8 cellular contexts compared by ENCODE assay signal in the genomic region with DNA sequence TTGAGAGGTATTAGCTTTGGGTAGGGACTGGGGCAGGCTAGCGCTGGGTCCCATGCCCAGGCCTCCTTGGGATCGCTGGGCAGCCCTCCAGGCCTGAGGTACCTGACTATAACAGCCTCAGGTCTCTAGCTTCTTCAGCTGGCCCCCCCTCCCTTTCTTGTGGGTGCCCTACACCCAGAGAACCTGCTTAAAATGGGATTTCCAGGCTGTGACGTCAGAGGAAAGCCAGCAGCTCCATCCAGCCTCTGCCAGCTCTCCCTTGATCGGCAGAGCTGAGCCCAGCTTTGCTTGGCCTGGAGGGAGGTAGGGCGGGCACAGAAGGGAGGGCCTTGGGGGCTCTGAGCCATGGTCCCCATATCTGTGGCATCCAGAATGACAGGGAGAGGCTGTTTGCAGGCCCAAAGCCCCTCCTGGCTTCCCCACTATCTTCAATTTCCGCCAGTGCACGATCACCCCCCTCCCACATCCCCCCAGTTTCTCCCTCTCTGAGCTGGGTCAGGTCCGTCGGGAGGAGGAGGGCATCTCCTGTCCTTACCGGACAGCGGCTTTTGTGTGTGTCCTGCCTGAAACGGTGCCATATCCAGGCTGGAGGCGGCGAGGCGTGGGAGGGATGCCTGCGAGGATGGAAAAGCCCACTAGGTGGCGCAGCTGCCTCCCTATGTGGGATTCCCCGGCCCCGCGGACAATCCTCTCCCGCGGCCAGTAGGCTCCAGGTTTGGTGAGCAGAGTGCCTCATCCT. TPM values are rescaled to one million over a fixed set of nuclear protein-coding genes. Genes with fewer than 3 reads are reported as not detected.
A peak's percentile ranks its signal among the peaks of the same experiment; 100 is the strongest.
DNase-seq lines count a peak whose midpoint lies in the region; ATAC-seq and TF ChIP-seq lines count a peak whose summit lies in the region.

No MANE protein-coding gene starts in this region.

- H3K27ac ChIP-seq in left lung: no peak overlapping the region

- peaks cover 5% of the 10 kb centered on the region for H3K4me1 Mint-ChIP-seq in activated CD4-positive, alpha-beta T cell treated with anti-CD3 and anti-CD28 coated beads, Interleukin-2, amount 10 ng/mL, durations not matched to agents 7 days and 5 days

- H3K4me3 ChIP-seq in choroid plexus epithelial cell (ENCODE audit: low read depth, low read length) (peak overlapping the region; percentile 15), left lung (no peak overlapping the region)

- intact Hi-C loops in left lung (cut with DNase I): loop anchor here in 1 of 2 donors (5.0 kb wide), 1 partner anchor 53 kb away; no protein-coding TSS in a partner anchor

- no peaks in the 10 kb centered on the region for H3K27me3 ChIP-seq in left lung

- ATAC-seq in HG03097 (IDR thresholded peaks at IDR 0.05; ENCODE audit: low FRiP score, unreplicated experiment) (peak; percentile 69), left lung (peak; percentile 99)

- POLR2A ChIA-PET in activated CD4-positive, alpha-beta T cell treated with anti-CD3 and anti-CD28 coated beads, Interleukin-2, amount 10 ng/mL, durations not matched to agents 7 days and 5 days (lab: Charles Lee): no interaction called here

- no peaks in the 10 kb centered on the region for H3K27me3 Mint-ChIP-seq in activated CD4-positive, alpha-beta T cell treated with anti-CD3 and anti-CD28 coated beads, Interleukin-2, amount 10 ng/mL, durations not matched to agents 7 days and 5 days

- peak overlapping the region; percentile 11 for H3K4me3 Mint-ChIP-seq in activated CD4-positive, alpha-beta T cell treated with anti-CD3 and anti-CD28 coated beads, Interleukin-2, amount 10 ng/mL, durations not matched to agents 7 days and 5 days

- TF ChIP-seq CTCF in choroid plexus epithelial cell (conservative IDR thresholded peaks at IDR 0.05; ENCODE audit: low read depth, low read length): peak; percentile 95
- peak; percentile 95 to 99 for TF ChIP-seq CTCF in left lung (IDR thresholded peaks at IDR 0.05)

- no peaks in the 10 kb centered on the region for H3K9me3 Mint-ChIP-seq in activated CD4-positive, alpha-beta T cell treated with anti-CD3 and anti-CD28 coated beads, Interleukin-2, amount 10 ng/mL, durations not matched to agents 7 days and 5 days

- H3K4me1 ChIP-seq in left lung: no peaks in the 10 kb centered on the region

- H3K27ac Mint-ChIP-seq in activated CD4-positive, alpha-beta T cell treated with anti-CD3 and anti-CD28 coated beads, Interleukin-2, amount 10 ng/mL, durations not matched to agents 7 days and 5 days: no peak overlapping the region

- CTCF ChIA-PET in activated CD4-positive, alpha-beta T cell treated with anti-CD3 and anti-CD28 coated beads, Interleukin-2, amount 10 ng/mL, durations not matched to agents 7 days and 5 days (lab: Charles Lee): interaction anchor here (0.6 to 4.5 kb wide), 24 partner anchors 10 to 1798 kb away, joined by 3 to 49 read pairs (median 4); partner anchors contain the start of genes EGR1, ETF1, KDM3B and REEP2

- peak; percentile 48 for DNase-seq in NCI-H1105 treated with DMSO at 0.1 percent for 48 hours (lab: John Stamatoyannopoulos, UW)
- DNase-seq in NCI-H1105 (lab: John Stamatoyannopoulos, UW): no peak
- DNase-seq in NCI-H510A treated with DMSO at 0.1 percent for 48 hours (lab: John Stamatoyannopoulos, UW): peak; percentile 41
- DNase-seq in activated CD4-positive, alpha-beta T cell treated with anti-CD3 and anti-CD28 coated beads, Interleukin-2, amount 10 ng/mL, durations not matched to agents 7 days and 5 days: peak; percentile 76
- peak; percentile 86 for DNase-seq in choroid plexus epithelial cell (ENCODE audit: low read depth)
- DNase-seq in left lung: peak; percentile 88 to 97
- DNase-seq in stimulated activated CD4-positive, alpha-beta T cell treated with anti-CD3 and anti-CD28 coated beads, Interleukin-4, amount 100 ng/mL, for 24 hours: peak; percentile 85

- no peaks in the 10 kb centered on the region for H3K9me3 ChIP-seq in left lung

- no peaks in the 10 kb centered on the region for H3K36me3 ChIP-seq in left lung

- no peaks in the 10 kb centered on the region for H3K36me3 Mint-ChIP-seq in activated CD4-positive, alpha-beta T cell treated with anti-CD3 and anti-CD28 coated beads, Interleukin-2, amount 10 ng/mL, durations not matched to agents 7 days and 5 days (ENCODE audit: low read depth)

RNA-seq across cellular contexts. Expression of gene REEP2, which starts 10.8 kb away (rescaled TPM):
- total RNA-seq in activated CD4-positive, alpha-beta T cell treated with anti-CD3 and anti-CD28 coated beads, Interleukin-2, amount 10 ng/mL, durations not matched to agents 7 days and 5 days: under 1 TPM; 0.62 to 0.77 TPM
- total RNA-seq in left lung: 1 to 10 TPM in 1 of 2 donors, under 1 TPM in 1; 0.52 to 2.5 TPM

RNA-seq across cellular contexts. Expression of gene EGR1, which starts 15.6 kb away (rescaled TPM):
- 1 to 10 TPM in 1 of 2 experiments, under 1 TPM in 1; 0.97 to 1.1 TPM for total RNA-seq in activated CD4-positive, alpha-beta T cell treated with anti-CD3 and anti-CD28 coated beads, Interleukin-2, amount 10 ng/mL, durations not matched to agents 7 days and 5 days
- total RNA-seq in left lung: 10 to 100 TPM; 42.3 to 92.6 TPM

Comparison
In these comparisons a context has a peak if more than half of its experiments do, and no peak if none do; other contexts are left out.
1. RNA of gene EGR1, which starts 15.6 kb away (total RNA-seq): 42.3 to 92.6 TPM in left lung; 0.97 to 1.1 TPM in activated CD4-positive, alpha-beta T cell treated with anti-CD3 and anti-CD28 coated beads, Interleukin-2, amount 10 ng/mL, durations not matched to agents 7 days and 5 days; every median in the first group is over 10 times any median in the second.